8 cellular contexts compared by ENCODE assay signal in genomic region chrX:47145408-47146120, GRCh38.
DNase-seq lines count a peak whose midpoint lies in the region; FAIRE-seq and TF ChIP-seq lines count a peak whose summit lies in the region.

No MANE protein-coding gene starts in this region.

- H3K4me1 ChIP-seq in HAP-1 = no peaks in the 10 kb centered on the region

- peaks cover 49% of the 10 kb centered on the region for H3K36me3 ChIP-seq in HAP-1 (replicated peaks)

- H3K27ac ChIP-seq in cingulate gyrus (ENCODE audit: low read depth, low read length) = peak overlapping the region; percentile 94

- peak overlapping the region; percentile 85 for H3K4me3 ChIP-seq in GM12865 (ENCODE audit: low read depth, low read length)
- H3K4me3 ChIP-seq in HAP-1 = peak overlapping the region; percentile 97

- no peaks in the 10 kb centered on the region for H3K27me3 ChIP-seq in HAP-1 (ENCODE audit: low read depth)

- H3K9me3 ChIP-seq in HAP-1 = no peaks in the 10 kb centered on the region

- TF ChIP-seq CTCF in GM12865 (IDR thresholded peaks at IDR 0.05; ENCODE audit: insufficient read depth, low read depth, low read length, missing control alignments) = no peak

- in situ Hi-C loops in HAP-1 (cut with MboI; ENCODE audit: low sequenced_read_pairs) = no loop called here

- no peak for DNase-seq in GM12865 (ENCODE audit: low read depth)
- peak in 1 of 2 experiments; percentile 36 for DNase-seq in HAP-1 (ENCODE audit: low spot score in 2 of 2)
- DNase-seq in NCI-H2171 treated with DMSO at 0.1 percent for 48 hours (lab: John Stamatoyannopoulos, UW) = peak; percentile 75
- peak; percentile 12 for DNase-seq in medulla oblongata (ENCODE audit: extremely low spot score)
- peak; percentile 39 for DNase-seq in urothelium cell line (ENCODE audit: low spot score)
- DNase-seq in SKM-1 treated with dmso at 0.1 percent for 144 hours (lab: John Stamatoyannopoulos, UW; ENCODE audit: unreplicated experiment) = no peak
- DNase-seq in RPMI8226 = no peak

- no peak for FAIRE-seq in urothelium cell line (lab: Jason Lieb, UNC)

Comparison
In these comparisons a context has a peak if more than half of its experiments do, and no peak if none do; other contexts are left out.
1. DNase-seq: peak in NCI-H2171 treated with DMSO at 0.1 percent for 48 hours (single experiment), medulla oblongata (single experiment) and urothelium cell line (single experiment); none in GM12865 (single experiment), SKM-1 treated with dmso at 0.1 percent for 144 hours (single experiment) and RPMI8226 (single experiment).